ENCODE assay signal across 20 cellular contexts in genomic region chr2:117977696-117978095, GRCh38. TPM values are rescaled to one million over a fixed set of nuclear protein-coding genes. Genes with fewer than 3 reads are reported as not detected.
A peak's percentile ranks its signal among the peaks of the same experiment; 100 is the strongest.
DNase-seq lines count a peak whose midpoint lies in the region; ATAC-seq and TF ChIP-seq lines count a peak whose summit lies in the region.
"Had no signal": no experiment of that assay in that cellular context is flagged by ENCODE, and none has a peak within 500 bp of the region (broad histone marks: within the 10 kb centered on the region; RNA-seq: fewer than 3 reads in every experiment).

No MANE protein-coding gene starts in this region.

- no peaks in the 10 kb centered on the region; the same call in 1 of the 2 replicates for H3K27me3 Mint-ChIP-seq in HFFc6 (ENCODE audit: insufficient read depth)

- TF ChIP-seq POLR2A in right lobe of liver (IDR thresholded peaks at IDR 0.05), result no peak

- H3K36me3 ChIP-seq in brain microvascular endothelial cell (replicated peaks) (peaks cover 30% of the 10 kb centered on the region), osteoblast (ENCODE audit: insufficient read depth, low read length) (peaks cover 35% of the 10 kb centered on the region), right lobe of liver (peaks cover 0 to 37% (median 4%) of the 10 kb centered on the region in 4 donors)

- H3K4me3 ChIP-seq in brain microvascular endothelial cell (ENCODE audit: low read depth, low read length), result no peak overlapping the region
- H3K4me3 ChIP-seq in osteoblast (ENCODE audit: insufficient read depth, low read length), result no peak overlapping the region
- H3K4me3 ChIP-seq in right lobe of liver, result no peak overlapping the region
- H3K4me3 ChIP-seq: BLaER1 treated with 17β-estradiol and CSF1 and Interleukin-3, amounts not matched to agents 10 nM and 100 nM; GM12878; MG63; SJCRH30 had no signal

- H2AFZ ChIP-seq in osteoblast (ENCODE audit: low read length), result no peak overlapping the region

- in situ Hi-C loops in brain microvascular endothelial cell (cut with HindIII; ENCODE audit: low pct_ligation_motif_present, low sequenced_read_pairs), result no loop called here

- no peaks in the 10 kb centered on the region for H3K27me3 ChIP-seq in brain microvascular endothelial cell (replicated peaks)
- no peaks in the 10 kb centered on the region for H3K27me3 ChIP-seq in osteoblast (ENCODE audit: insufficient read depth, low read length)
- no peaks in the 10 kb centered on the region for H3K27me3 ChIP-seq in right lobe of liver
- H3K27me3 ChIP-seq: BLaER1 treated with 17β-estradiol and CSF1 and Interleukin-3, amounts not matched to agents 10 nM and 100 nM; MG63; SJCRH30 had no signal

- peaks cover 4% of the 10 kb centered on the region for H3K79me2 ChIP-seq in osteoblast (ENCODE audit: insufficient read depth, low read length)

- H3K4me2 ChIP-seq in osteoblast (ENCODE audit: insufficient read depth, low read length), result no peak overlapping the region
- H3K4me2 ChIP-seq: BLaER1 treated with 17β-estradiol and CSF1 and Interleukin-3, amounts not matched to agents 10 nM and 100 nM had no signal

- ATAC-seq in right lobe of liver, result no peak
- ATAC-seq: CD8-positive, alpha-beta T cell; GM12878; SK-N-SH treated with all-trans-retinoic acid at 6 μM for 48 hours had no signal

- H3K27ac Mint-ChIP-seq in HFFc6, result peak overlapping the region; percentile 41
- H3K27ac Mint-ChIP-seq: CD8-positive, alpha-beta T cell had no signal

- H3K9me3 Mint-ChIP-seq in HFFc6, result no peaks in the 10 kb centered on the region
- H3K9me3 Mint-ChIP-seq: CD8-positive, alpha-beta T cell had no signal

- no peak for DNase-seq in HFFc6
- peak; percentile 36 for DNase-seq in brain microvascular endothelial cell
- peak; percentile 75 for DNase-seq in osteoblast (ENCODE audit: insufficient read length, low spot score, missing footprints)
- no peak for DNase-seq in iPS-NIHi11 (ENCODE audit: low spot score)
- no peak for DNase-seq in ureter (ENCODE audit: low spot score)
- no peak for DNase-seq in right lobe of liver
- DNase-seq: AML-193; Caco-2; CD8-positive, alpha-beta T cell; KG1; MG63; NCI-H2029; NCI-H446; NCI-H524 treated with DMSO at 0.1 percent for 48 hours; NCI-H774; SJCRH30 had no signal

- TF ChIP-seq CTCF in C4-2B (conservative IDR thresholded peaks at IDR 0.05) (no peak), HFFc6 (IDR thresholded peaks at IDR 0.05) (no peak), brain microvascular endothelial cell (IDR thresholded peaks at IDR 0.05; ENCODE audit: low read depth, low read length, missing control alignments) (no peak), osteoblast (IDR thresholded peaks at IDR 0.05; ENCODE audit: extremely low read depth, low read depth, low read length) (no peak), right lobe of liver (IDR thresholded peaks at IDR 0.05) (no peak)

- peaks cover 43% of the 10 kb centered on the region for H3K4me1 ChIP-seq in osteoblast (ENCODE audit: insufficient read depth, low read length)
- H3K4me1 ChIP-seq in right lobe of liver, result no peaks in the 10 kb centered on the region
- H3K4me1 ChIP-seq: SJCRH30 had no signal

- H3K4me3 Mint-ChIP-seq in HFFc6, result no peak overlapping the region
- H3K4me3 Mint-ChIP-seq: CD8-positive, alpha-beta T cell had no signal

- WGBS in right lobe of liver (ENCODE audit: insufficient coverage, low coverage, low lambda C conversion rate, missing lambda C conversion rate), result 100% methylated on average over 2 of the region's 3 CpGs

- intact Hi-C loops in right lobe of liver (cut with DNase I), result no loop called here

- H4K20me1 ChIP-seq in osteoblast (ENCODE audit: insufficient read depth, low read length), result no peaks in the 10 kb centered on the region

- no peaks in the 10 kb centered on the region for H3K9me3 ChIP-seq in osteoblast (ENCODE audit: low read depth, low read length)
- H3K9me3 ChIP-seq in right lobe of liver, result no peaks in the 10 kb centered on the region
- H3K9me3 ChIP-seq: BLaER1 treated with 17β-estradiol and CSF1 and Interleukin-3, amounts not matched to agents 10 nM and 100 nM; Caco-2; MG63; SJCRH30 had no signal

- peaks cover 85% of the 10 kb centered on the region for H3K4me1 Mint-ChIP-seq in HFFc6 (ENCODE audit: low read depth)

- peaks cover 39% of the 10 kb centered on the region for H3K36me3 Mint-ChIP-seq in HFFc6 (ENCODE audit: low read depth)

- H3K27ac ChIP-seq in C4-2B, result peak overlapping the region; percentile 33; the same call in 1 of the 2 replicates
- H3K27ac ChIP-seq in brain microvascular endothelial cell, result peak overlapping the region; percentile 57
- peak overlapping the region; percentile 47 for H3K27ac ChIP-seq in osteoblast (ENCODE audit: low read depth, low read length)
- no peak overlapping the region for H3K27ac ChIP-seq in right lobe of liver
- H3K27ac ChIP-seq: BLaER1 treated with 17β-estradiol and CSF1 and Interleukin-3, amounts not matched to agents 10 nM and 100 nM; SJCRH30 had no signal

RNA-seq across cellular contexts. Expression of gene CCDC93, which starts 36.2 kb away (rescaled TPM):
- total RNA-seq in HFFc6 (2021; fragmentation: NEBNext Ultra II Directional; extraction: Animal tissue kit (Norgen Biotek cat#: 25700)), result 10 to 100 TPM; 13.4 to 17.2 (median 14.4) TPM
- total RNA-seq in osteoblast (40.5 and 47.7 TPM in 2 replicates), ureter (36.4 TPM), right lobe of liver (10 to 100 TPM; 12.5 to 15.9 (median 14.6) TPM)

Comparison
In these comparisons a context has a peak if more than half of its experiments do, and no peak if none do; other contexts are left out.
1. H3K27ac ChIP-seq: peak in C4-2B (single experiment), brain microvascular endothelial cell (single experiment) and osteoblast (single experiment); none in right lobe of liver (0 of 3).
2. DNase-seq: peak in brain microvascular endothelial cell (single experiment) and osteoblast (single experiment); none in HFFc6 (single experiment), iPS-NIHi11 (single experiment), ureter (single experiment) and right lobe of liver (0 of 3).